ENCODE assay signal across 1 cellular context in the genomic region with DNA sequence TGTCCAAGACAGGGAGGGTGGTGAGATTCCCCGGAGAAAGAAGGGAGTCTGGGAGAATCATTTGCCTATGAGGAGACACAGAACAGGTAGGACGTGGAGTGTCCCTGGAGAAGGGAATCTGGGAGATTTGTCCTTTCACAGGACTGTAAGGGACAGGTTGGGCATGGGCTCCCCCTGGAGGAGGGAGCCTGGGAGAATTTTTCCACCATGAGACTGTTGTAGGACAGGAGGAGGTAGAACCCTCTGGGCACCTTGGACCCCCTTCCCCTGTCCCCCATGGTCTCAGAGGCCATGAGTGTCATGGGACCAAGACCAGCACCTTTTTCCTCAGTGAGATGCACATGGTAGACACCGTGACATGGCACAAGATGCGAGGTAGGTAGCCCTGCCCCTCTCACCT.
TF ChIP-seq lines count a peak whose summit lies in the region.

No MANE protein-coding gene starts in this region.

TF ChIP-seq in H1, 55 proteins besides CTCF, POLR2A, EP300 and RAD21:
- TF ChIP-seq, protein P1, sequence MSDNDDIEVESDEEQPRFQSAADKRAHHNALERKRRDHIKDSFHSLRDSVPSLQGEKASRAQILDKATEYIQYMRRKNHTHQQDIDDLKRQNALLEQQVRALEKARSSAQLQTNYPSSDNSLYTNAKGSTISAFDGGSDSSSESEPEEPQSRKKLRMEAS (IDR thresholded peaks at IDR 0.05): no peak
- TF ChIP-seq EZH2 (IDR thresholded peaks at IDR 0.05; ENCODE audit: low read depth, low read length, severe bottlenecking) (no peak), ZNF274 (IDR thresholded peaks at IDR 0.05; ENCODE audit: borderline replicate concordance, extremely low read depth, low read length) (no peak), CEBPB (IDR thresholded peaks at IDR 0.05; ENCODE audit: low read depth, low read length) (no peak), SUZ12 (IDR thresholded peaks at IDR 0.05; ENCODE audit: low read length) (no peak), CHD2 (IDR thresholded peaks at IDR 0.05; ENCODE audit: low read length) (no peak), TAF1 (IDR thresholded peaks at IDR 0.05; ENCODE audit: low read depth, low read length) (no peak), RFX5 (IDR thresholded peaks at IDR 0.05; ENCODE audit: borderline replicate concordance, low read depth, low read length) (no peak), JUN (IDR thresholded peaks at IDR 0.05; ENCODE audit: low read depth, low read length) (no peak), SP4 (IDR thresholded peaks at IDR 0.05; ENCODE audit: low read length) (no peak), KDM4A (IDR thresholded peaks at IDR 0.05; ENCODE audit: low read depth, low read length, severe bottlenecking) (no peak), HDAC6 (IDR thresholded peaks at IDR 0.05; ENCODE audit: low read depth, low read length) (no peak), TBP (IDR thresholded peaks at IDR 0.05; ENCODE audit: low read depth, low read length) (no peak), CBX5 (IDR thresholded peaks at IDR 0.05; ENCODE audit: low read depth, low read length) (no peak), TEAD4 (IDR thresholded peaks at IDR 0.05; ENCODE audit: low read depth, low read length) (no peak), ATF3 (IDR thresholded peaks at IDR 0.05; ENCODE audit: insufficient read depth, low read depth, low read length) (no peak), KDM5A (IDR thresholded peaks at IDR 0.05; ENCODE audit: low read length) (no peak), EGR1 (IDR thresholded peaks at IDR 0.05; ENCODE audit: borderline replicate concordance, low read depth, low read length) (no peak)
